ENCODE assay signal across 8 cellular contexts in genomic region chr1:43329995-43330751, GRCh38. TPM values are rescaled to one million over a fixed set of nuclear protein-coding genes. Genes with fewer than 3 reads are reported as not detected.
DNase-seq lines count a peak whose midpoint lies in the region; ATAC-seq and TF ChIP-seq lines count a peak whose summit lies in the region.

No MANE protein-coding gene starts in this region.

- peaks cover 23% of the 10 kb centered on the region for H3K4me1 Mint-ChIP-seq in stimulated activated naive CD8-positive, alpha-beta T cell treated with anti-CD3 and anti-CD28 coated beads, Interleukin-15, amount 100 ng/mL, for 72 hours

- H3K4me3 Mint-ChIP-seq in stimulated activated naive CD8-positive, alpha-beta T cell treated with anti-CD3 and anti-CD28 coated beads, Interleukin-15, amount 100 ng/mL, for 72 hours: peak overlapping the region in 1 of 2 donors; percentile 57

- no peak for TF ChIP-seq POLR2A in GM18505 (IDR thresholded peaks at IDR 0.05; ENCODE audit: borderline replicate concordance, extremely low read depth, insufficient read depth, insufficient read length)

- no peak overlapping the region for H3K4me3 ChIP-seq in astrocyte of the spinal cord (ENCODE audit: low read depth, low read length)

- ATAC-seq in stimulated activated naive CD8-positive, alpha-beta T cell treated with anti-CD3 and anti-CD28 coated beads, Interleukin-15, amount 100 ng/mL, for 72 hours: peak; percentile 95
- no peak for ATAC-seq in GM18505 (IDR thresholded peaks at IDR 0.05; ENCODE audit: unreplicated experiment)

- no peak for TF ChIP-seq CTCF in astrocyte of the spinal cord (IDR thresholded peaks at IDR 0.05; ENCODE audit: low read depth, low read length)

- H3K9me3 Mint-ChIP-seq in stimulated activated naive CD8-positive, alpha-beta T cell treated with anti-CD3 and anti-CD28 coated beads, Interleukin-15, amount 100 ng/mL, for 72 hours: peaks cover 8 to 16% of the 10 kb centered on the region in 2 donors

- DNase-seq in ELF-1 (ENCODE audit: low read depth, low spot score): peak; percentile 76
- DNase-seq in NOMO-1 treated with DMSO at 0.1 percent for 48 hours (lab: John Stamatoyannopoulos, UW; ENCODE audit: unreplicated experiment): peak; percentile 51
- peak; percentile 84 for DNase-seq in astrocyte of the spinal cord (ENCODE audit: low read depth, low spot score)
- DNase-seq in lung microvascular endothelial cell (ENCODE audit: low read depth in 2 of 2): peak; percentile 91 to 93
- peak; percentile 30 to 49 for DNase-seq in stimulated activated naive CD8-positive, alpha-beta T cell treated with anti-CD3 and anti-CD28 coated beads, Interleukin-15, amount 100 ng/mL, for 72 hours
- DNase-seq in cerebellum (ENCODE audit: low spot score): no peak
- no peak for DNase-seq in amygdala (lab: John Stamatoyannopoulos, UW)

- no peaks in the 10 kb centered on the region for H3K27me3 Mint-ChIP-seq in stimulated activated naive CD8-positive, alpha-beta T cell treated with anti-CD3 and anti-CD28 coated beads, Interleukin-15, amount 100 ng/mL, for 72 hours

- in situ Hi-C loops in astrocyte of the spinal cord (cut with HindIII; ENCODE audit: low sequenced_read_pairs): no loop called here

- H3K27ac Mint-ChIP-seq in stimulated activated naive CD8-positive, alpha-beta T cell treated with anti-CD3 and anti-CD28 coated beads, Interleukin-15, amount 100 ng/mL, for 72 hours: peak overlapping the region; percentile 60 to 72

RNA-seq across cellular contexts. Expression of gene MPL, which starts 7.4 kb away (rescaled TPM):
- total RNA-seq in lung microvascular endothelial cell: under 0.01 TPM in 1 of 2 replicates, not detected in the other
- not detected for total RNA-seq in cerebellum

RNA-seq across cellular contexts. Expression of gene CDC20, which starts 28.6 kb away (rescaled TPM):
- total RNA-seq in lung microvascular endothelial cell (6.9 and 27.5 TPM in 2 replicates), cerebellum (14.2 TPM)

RNA-seq across cellular contexts. Expression of gene TIE1, which starts 29.4 kb away (rescaled TPM):
- 749 and 1,401 TPM in 2 replicates for total RNA-seq in lung microvascular endothelial cell
- total RNA-seq in cerebellum: 10.6 TPM

RNA-seq across cellular contexts. Expression of gene ELOVL1, which starts 37.6 kb away (rescaled TPM):
- total RNA-seq in lung microvascular endothelial cell (58.4 and 71.6 TPM in 2 replicates), cerebellum (5.0 TPM)

RNA-seq across cellular contexts. Expression of gene C1orf210, which starts 44.8 kb away (rescaled TPM):
- total RNA-seq in lung microvascular endothelial cell: not detected in 2 replicates
- total RNA-seq in cerebellum: not detected

Comparison
In these comparisons a context has a peak if more than half of its experiments do, and no peak if none do; other contexts are left out.
1. DNase-seq: peak in ELF-1 (single experiment), NOMO-1 treated with DMSO at 0.1 percent for 48 hours (single experiment), astrocyte of the spinal cord (single experiment), lung microvascular endothelial cell (2 of 2) and stimulated activated naive CD8-positive, alpha-beta T cell treated with anti-CD3 and anti-CD28 coated beads, Interleukin-15, amount 100 ng/mL, for 72 hours (2 of 2); none in cerebellum (single experiment) and amygdala (0 of 56).
2. RNA of gene TIE1, which starts 29.4 kb away (total RNA-seq): 749 to 1,401 TPM in lung microvascular endothelial cell; 10.6 TPM in cerebellum (single experiment); every median in the first group is over 10 times any median in the second.